In the genomic region with DNA sequence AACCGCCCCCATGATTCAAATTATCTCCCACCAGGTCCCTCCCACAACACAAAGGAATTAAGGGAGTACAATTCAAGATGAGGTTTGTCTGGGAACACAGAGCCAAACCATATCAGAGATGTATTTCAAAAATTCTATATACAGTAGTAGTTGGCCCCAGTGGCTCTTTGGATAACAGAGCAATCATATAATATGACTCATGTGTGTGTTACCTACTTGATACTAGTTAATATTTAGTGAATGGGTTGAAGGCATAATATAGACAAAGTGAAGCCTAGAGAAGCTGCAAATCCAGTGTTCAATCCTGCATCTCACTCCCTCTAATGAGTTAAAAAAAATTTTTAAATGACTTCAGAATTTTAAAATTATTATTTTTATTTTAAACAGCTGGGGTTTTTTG, we compare ENCODE assay signal across 20 cellular contexts.
"Had no signal": no experiment of that assay in that cellular context is flagged by ENCODE, and none has a peak within 500 bp of the region (broad histone marks: within the 10 kb centered on the region; RNA-seq: fewer than 3 reads in every experiment).

No MANE protein-coding gene starts in this region.

- H3K27ac ChIP-seq: neural progenitor cell, parathyroid adenoma, right atrium auricular region, suprapubic skin, transverse colon, upper lobe of right lung, vagina had no signal

- H3K79me2 ChIP-seq: parathyroid adenoma had no signal

- H3K27me3 ChIP-seq: neural progenitor cell, right atrium auricular region, suprapubic skin, transverse colon, upper lobe of right lung, vagina had no signal

- DNase-seq: cerebellar nuclear complex; cortex of kidney; effector memory CD8-positive, alpha-beta T cell; head of caudate nucleus; kidney; naive B cell; stimulated activated CD4-positive, alpha-beta T cell treated with anti-CD3 and anti-CD28 coated beads, Interleukin-1b, Interleukin-23, amount 100 ng/mL, for 48 hours; stimulated activated CD4-positive, alpha-beta T cell treated with anti-CD3 and anti-CD28 coated beads, Interleukin-4, amount 100 ng/mL, for 1 hour; stimulated activated CD8-positive, alpha-beta memory T cell treated with anti-CD3 and anti-CD28 coated beads, Interleukin-4, amount 100 ng/mL, for 48 hours; stimulated activated naive CD4-positive, alpha-beta T cell; stimulated activated naive CD8-positive, alpha-beta T cell treated with anti-CD3 and anti-CD28 coated beads, Interleukin-15, amount 100 ng/mL, for 72 hours; transverse colon; upper lobe of right lung had no signal

- H3K4me2 ChIP-seq: neural progenitor cell had no signal

- H3K9me3 ChIP-seq: transverse colon, upper lobe of right lung, vagina had no signal

- H3K4me1 ChIP-seq: neural progenitor cell, parathyroid adenoma, right atrium auricular region, transverse colon, upper lobe of right lung, vagina had no signal

- H2AFZ ChIP-seq: neural progenitor cell, parathyroid adenoma had no signal

- H3K4me3 ChIP-seq: lung, neural progenitor cell, right atrium auricular region, suprapubic skin, transverse colon, upper lobe of right lung, vagina had no signal

- ATAC-seq: effector memory CD8-positive, alpha-beta T cell; sciatic nerve; stimulated activated naive CD8-positive, alpha-beta T cell treated with anti-CD3 and anti-CD28 coated beads, Interleukin-15, amount 100 ng/mL, for 72 hours; upper lobe of right lung had no signal
